In the genomic region with DNA sequence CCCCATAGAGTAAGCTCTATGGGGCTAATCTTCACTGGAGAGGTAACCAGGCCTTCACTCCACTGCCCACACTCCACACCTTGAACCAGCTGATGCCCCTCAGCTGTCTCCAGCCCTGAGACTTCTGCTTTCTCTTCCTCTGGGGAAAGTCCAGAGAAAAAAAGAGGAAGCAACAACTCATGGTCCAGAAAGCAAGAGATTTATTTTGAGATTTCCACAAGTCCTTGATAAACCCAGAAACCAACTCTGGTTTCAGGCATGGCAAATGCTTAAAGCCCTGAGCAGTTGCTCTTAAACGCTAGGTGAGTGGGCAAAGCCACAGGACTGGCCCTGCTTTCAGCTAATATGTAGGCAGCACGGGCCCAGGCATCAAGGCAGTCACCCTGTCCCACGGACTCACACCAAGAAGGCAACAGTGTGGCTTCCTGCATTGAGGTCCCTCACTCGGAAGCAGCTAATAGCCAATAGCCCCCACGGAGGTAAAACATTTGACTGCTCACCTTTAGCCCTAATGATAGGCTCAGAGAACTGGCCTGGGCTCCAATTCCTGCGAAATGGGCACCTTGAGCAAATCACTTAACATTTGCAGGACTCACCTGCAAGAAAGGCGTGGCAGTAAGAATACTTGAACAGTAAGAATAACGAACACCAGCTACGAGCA, we compare ENCODE assay signal across 9 cellular contexts. TPM values are rescaled to one million over a fixed set of nuclear protein-coding genes. Genes with fewer than 3 reads are reported as not detected.
DNase-seq lines count a peak whose midpoint lies in the region; ATAC-seq and TF ChIP-seq lines count a peak whose summit lies in the region.
"Had no signal": no experiment of that assay in that cellular context is flagged by ENCODE, and none has a peak within 500 bp of the region (broad histone marks: within the 10 kb centered on the region; RNA-seq: fewer than 3 reads in every experiment).

No MANE protein-coding gene starts in this region.

- H3K36me3 ChIP-seq in left lung, result peaks cover 0 to 32% of the 10 kb centered on the region in 2 donors

- peak overlapping the region; percentile 56 for H3K4me3 Mint-ChIP-seq in neural crest cell
- no peak overlapping the region for H3K4me3 Mint-ChIP-seq in activated naive CD4-positive, alpha-beta T cell treated with anti-CD3 and anti-CD28 coated beads for 36 hours

- H3K27me3 ChIP-seq in left lung, result no peaks in the 10 kb centered on the region

- H3K4me1 Mint-ChIP-seq in neural crest cell, result peaks cover 21% of the 10 kb centered on the region
- peaks cover 32% of the 10 kb centered on the region for H3K4me1 Mint-ChIP-seq in activated naive CD4-positive, alpha-beta T cell treated with anti-CD3 and anti-CD28 coated beads for 36 hours (ENCODE audit: low read depth)

- peak; percentile 82 for DNase-seq in NB4 (ENCODE audit: low read depth)
- no peak for DNase-seq in neural crest cell (ENCODE audit: low read depth, low spot score)
- no peak for DNase-seq in left lung
- no peak for DNase-seq in HUDEP-2 (lab: John Stamatoyannopoulos, UW; ENCODE audit: unreplicated experiment in 76 of 76)
- no peak for DNase-seq in activated naive CD4-positive, alpha-beta T cell treated with anti-CD3 and anti-CD28 coated beads for 36 hours
- DNase-seq in effector CD8-positive, alpha-beta T cell (lab: John Stamatoyannopoulos, UW), result no peak
- DNase-seq: NCI-H2227 treated with DMSO at 0.1 percent for 48 hours had no signal

- intact Hi-C loops in left lung (cut with DNase I), result no loop called here
- intact Hi-C loops in activated naive CD4-positive, alpha-beta T cell treated with anti-CD3 and anti-CD28 coated beads for 36 hours (cut with micrococcal nuclease), result no loop called here

- peaks cover 0 to 40% of the 10 kb centered on the region in 2 donors for H3K4me1 ChIP-seq in left lung

- peaks cover 5% of the 10 kb centered on the region for H3K36me3 Mint-ChIP-seq in neural crest cell (ENCODE audit: low read depth)
- peaks cover 14% of the 10 kb centered on the region for H3K36me3 Mint-ChIP-seq in activated naive CD4-positive, alpha-beta T cell treated with anti-CD3 and anti-CD28 coated beads for 36 hours (ENCODE audit: low read depth)

- H3K27me3 Mint-ChIP-seq in neural crest cell (ENCODE audit: low read depth), result no peaks in the 10 kb centered on the region
- H3K27me3 Mint-ChIP-seq in activated naive CD4-positive, alpha-beta T cell treated with anti-CD3 and anti-CD28 coated beads for 36 hours (ENCODE audit: low read depth), result no peaks in the 10 kb centered on the region

- ATAC-seq in GM18861 (IDR thresholded peaks at IDR 0.05; ENCODE audit: unreplicated experiment) (peak; percentile 42), HG02642 (IDR thresholded peaks at IDR 0.05; ENCODE audit: poor library complexity, unreplicated experiment) (peak; percentile 43), left lung (no peak)

- H3K27ac Mint-ChIP-seq in neural crest cell (ENCODE audit: unreplicated experiment), result peak overlapping the region; percentile 27
- H3K27ac Mint-ChIP-seq in activated naive CD4-positive, alpha-beta T cell treated with anti-CD3 and anti-CD28 coated beads for 36 hours, result no peak overlapping the region

- CTCF ChIA-PET in activated naive CD4-positive, alpha-beta T cell treated with anti-CD3 and anti-CD28 coated beads for 36 hours (lab: Charles Lee), result interaction anchor here (1.2 to 7.3 kb wide), 3 partner anchors 9 to 28 kb away, joined by 3 to 49 read pairs (median 46); no protein-coding TSS in a partner anchor

- no peaks in the 10 kb centered on the region for H3K9me3 ChIP-seq in left lung

- no peak for TF ChIP-seq CTCF in NB4 (IDR thresholded peaks at IDR 0.05; ENCODE audit: low read depth, low read length)
- TF ChIP-seq CTCF in neural crest cell (conservative IDR thresholded peaks at IDR 0.05), result no peak
- no peak for TF ChIP-seq CTCF in left lung (IDR thresholded peaks at IDR 0.05)

- no peaks in the 10 kb centered on the region for H3K9me3 Mint-ChIP-seq in neural crest cell
- no peaks in the 10 kb centered on the region for H3K9me3 Mint-ChIP-seq in activated naive CD4-positive, alpha-beta T cell treated with anti-CD3 and anti-CD28 coated beads for 36 hours

- peak overlapping the region in 1 of 2 donors; percentile 79 for H3K27ac ChIP-seq in left lung

- no peak overlapping the region for H3K4me3 ChIP-seq in NB4 (ENCODE audit: low read depth, low read length)
- no peak overlapping the region for H3K4me3 ChIP-seq in left lung

- no peak for TF ChIP-seq POLR2A in NB4 (IDR thresholded peaks at IDR 0.05; ENCODE audit: extremely low read depth, insufficient read length)

RNA-seq across cellular contexts. Expression of gene CYB561A3, which starts 4.3 kb away (rescaled TPM):
- total RNA-seq in neural crest cell (28.1 and 28.9 TPM in 2 replicates), left lung (10 to 100 TPM; 49.1 to 56.9 TPM)
- 10 to 100 TPM; 31.7 to 31.8 TPM for total RNA-seq in activated naive CD4-positive, alpha-beta T cell treated with anti-CD3 and anti-CD28 coated beads for 36 hours

RNA-seq across cellular contexts. Expression of gene TMEM138, which starts 4.8 kb away (rescaled TPM):
- total RNA-seq in neural crest cell (47.8 and 52.6 TPM in 2 replicates), left lung (10 to 100 TPM; 37.5 to 50.5 TPM)
- 10 to 100 TPM; 35.6 to 41.4 TPM for total RNA-seq in activated naive CD4-positive, alpha-beta T cell treated with anti-CD3 and anti-CD28 coated beads for 36 hours

RNA-seq across cellular contexts. Expression of gene TKFC, which starts 24.3 kb away (rescaled TPM):
- 46.9 and 53.9 TPM in 2 replicates for total RNA-seq in neural crest cell
- 10 to 100 TPM; 48.1 to 48.5 TPM for total RNA-seq in left lung
- total RNA-seq in activated naive CD4-positive, alpha-beta T cell treated with anti-CD3 and anti-CD28 coated beads for 36 hours, result 100 to 1,000 TPM; 146 to 154 TPM

RNA-seq across cellular contexts. Expression of gene DDB1, which starts 24.5 kb away (rescaled TPM):
- total RNA-seq in neural crest cell, result 315 and 329 TPM in 2 replicates
- 100 to 1,000 TPM; 140 to 163 TPM for total RNA-seq in left lung
- total RNA-seq in activated naive CD4-positive, alpha-beta T cell treated with anti-CD3 and anti-CD28 coated beads for 36 hours, result 100 to 1,000 TPM; 227 to 236 TPM

RNA-seq across cellular contexts. Expression of gene TMEM216, which starts 35.0 kb away (rescaled TPM):
- total RNA-seq in neural crest cell (23.5 and 23.9 TPM in 2 replicates), left lung (10 to 100 TPM; 10.3 to 10.4 TPM)
- 1 to 10 TPM; 5.5 to 6.3 TPM for total RNA-seq in activated naive CD4-positive, alpha-beta T cell treated with anti-CD3 and anti-CD28 coated beads for 36 hours
